ENCODE assay signal across 8 cellular contexts in genomic region chr5:157463621-157464407, GRCh38. TPM values are rescaled to one million over a fixed set of nuclear protein-coding genes. Genes with fewer than 3 reads are reported as not detected.
DNase-seq lines count a peak whose midpoint lies in the region; ATAC-seq, FAIRE-seq and TF ChIP-seq lines count a peak whose summit lies in the region.
"Had no signal": no experiment of that assay in that cellular context is flagged by ENCODE, and none has a peak within 500 bp of the region (broad histone marks: within the 10 kb centered on the region; RNA-seq: fewer than 3 reads in every experiment).

No MANE protein-coding gene starts in this region.

- no peak overlapping the region for H3K9ac ChIP-seq in colonic mucosa (ENCODE audit: low read depth in 2 of 2, low read length in 2 of 2)

- DNase-seq in GM04503 (ENCODE audit: low read depth) = peak; percentile 38
- no peak for DNase-seq in colonic mucosa
- peak; percentile 96 for DNase-seq in renal cortical epithelial cell (ENCODE audit: low read depth)
- no peak for DNase-seq in GM19239 (ENCODE audit: insufficient read length, low spot score)
- no peak for DNase-seq in MV-4-11 (lab: John Stamatoyannopoulos, UW)
- DNase-seq: NCI-H2029 treated with DMSO at 0.1 percent for 48 hours had no signal

- no peaks in the 10 kb centered on the region for H3K9me3 ChIP-seq in colonic mucosa

- no peak for FAIRE-seq in GM19239 (lab: Jason Lieb, UNC)

- no peak for TF ChIP-seq CTCF in colonic mucosa (IDR thresholded peaks at IDR 0.05)

- peaks cover 7% of the 10 kb centered on the region for H3K27me3 ChIP-seq in colonic mucosa

- H3K4me1 ChIP-seq in colonic mucosa = peaks cover 4% of the 10 kb centered on the region

- no peak overlapping the region for H3K4me3 ChIP-seq in colonic mucosa

- ATAC-seq in HG03342 (IDR thresholded peaks at IDR 0.05; ENCODE audit: unreplicated experiment) (peak; percentile 4), HG03520 (IDR thresholded peaks at IDR 0.05; ENCODE audit: unreplicated experiment) (no peak)

- H3K36me3 ChIP-seq in colonic mucosa = no peaks in the 10 kb centered on the region

- intact Hi-C loops in colonic mucosa (cut with DNase I) = no loop called here

- H3K27ac ChIP-seq in colonic mucosa = peak overlapping the region; percentile 50

RNA-seq across cellular contexts. Expression of gene NIPAL4, which starts 3.8 kb away (rescaled TPM):
- total RNA-seq in colonic mucosa (1 to 10 TPM in 1 of 2 donors, not detected in 1; 1.4 TPM), renal cortical epithelial cell (1.1 and 2.6 TPM in 2 replicates)

Comparison
In these comparisons a context has a peak if more than half of its experiments do, and no peak if none do; other contexts are left out.
1. DNase-seq: peak in GM04503 (single experiment) and renal cortical epithelial cell (single experiment); none in colonic mucosa (single experiment), GM19239 (single experiment) and MV-4-11 (single experiment).